ENCODE assay signal across 8 cellular contexts in genomic region chr11:57530596-57531507, GRCh38. TPM values are rescaled to one million over a fixed set of nuclear protein-coding genes. Genes with fewer than 3 reads are reported as not detected.
DNase-seq lines count a peak whose midpoint lies in the region; ATAC-seq, FAIRE-seq and TF ChIP-seq lines count a peak whose summit lies in the region.

Gene TIMM10 (minus strand): TSS chr11:57530754. CDS start chr11:57530189, 565 bp downstream.

- H3K9me3 ChIP-seq in Loucy (ENCODE audit: insufficient read depth, low read depth, low read length) = no peaks in the 10 kb centered on the region

- peaks cover 6% of the 10 kb centered on the region for H4K20me1 ChIP-seq in Loucy (ENCODE audit: insufficient read depth, low read length, poor library complexity, severe bottlenecking)

- H3K79me2 ChIP-seq in Loucy (ENCODE audit: insufficient read depth, low read length) = peaks cover 25% of the 10 kb centered on the region

- H3K9ac ChIP-seq in Loucy (ENCODE audit: low read depth, low read length, poor library complexity, severe bottlenecking) = peak within 1 kb of the TSS; percentile 98

- peaks cover 34% of the 10 kb centered on the region for H3K4me1 ChIP-seq in Loucy (ENCODE audit: insufficient read depth, low read length, poor library complexity, severe bottlenecking)

- ATAC-seq in naive thymus-derived CD8-positive, alpha-beta T cell = peak; percentile 91 to 93

- DNase-seq in EL = peak; percentile 97
- DNase-seq in H54 (ENCODE audit: insufficient read length, low spot score) = peak; percentile 84
- peak; percentile 89 for DNase-seq in activated T-helper 9 cell treated with anti-CD3 and anti-CD28 coated beads, Interleukin-2, amount 50 U/mL, for 16 hours (ENCODE audit: low read depth)
- DNase-seq in fibroblast of mammary gland (ENCODE audit: low read depth) = peak; percentile 93
- peak; percentile 78 to 98 (median 94) for DNase-seq in naive thymus-derived CD8-positive, alpha-beta T cell
- DNase-seq in stimulated activated naive CD4-positive, alpha-beta T cell (lab: John Stamatoyannopoulos, UW) = peak; percentile 83 to 98 (median 94)

- no peaks in the 10 kb centered on the region for H3K27me3 ChIP-seq in Loucy (ENCODE audit: insufficient read depth, low read length, poor library complexity, severe bottlenecking)

- TF ChIP-seq POLR2A in H54 (IDR thresholded peaks at IDR 0.05; ENCODE audit: low read depth, low read length) (peak; percentile 41), Raji (IDR thresholded peaks at IDR 0.05; ENCODE audit: insufficient read depth, low read depth, low read length) (peak; percentile 71)

- H3K4me2 ChIP-seq in Loucy (ENCODE audit: low read depth, low read length, poor library complexity, severe bottlenecking) = peak within 1 kb of the TSS; percentile 98

- H3K9me3 Mint-ChIP-seq in naive thymus-derived CD8-positive, alpha-beta T cell = no peaks in the 10 kb centered on the region

- peak; percentile 52 for FAIRE-seq in H54 (lab: Jason Lieb, UNC)

- H3K4me1 Mint-ChIP-seq in naive thymus-derived CD8-positive, alpha-beta T cell = peaks cover 10 to 39% (median 38%) of the 10 kb centered on the region in 4 donors

- no peaks in the 10 kb centered on the region for H3K27me3 Mint-ChIP-seq in naive thymus-derived CD8-positive, alpha-beta T cell

- H2AFZ ChIP-seq in Loucy (ENCODE audit: low read length) = peak within 1 kb of the TSS; percentile 84

- H3K9me2 ChIP-seq in Loucy (replicated peaks; ENCODE audit: low read depth, low read length) = no peaks in the 10 kb centered on the region

- H3K27ac Mint-ChIP-seq in naive thymus-derived CD8-positive, alpha-beta T cell = peak within 1 kb of the TSS; percentile 95 to 99 (median 96)

- peaks cover 9% of the 10 kb centered on the region; the same call in 1 of the 2 replicates for H3F3A ChIP-seq in Loucy (ENCODE audit: low read depth)

- POLR2A ChIA-PET in naive thymus-derived CD8-positive, alpha-beta T cell (lab: Charles Lee) = interaction anchor here (1.2 to 6.1 kb wide), 9 partner anchors 11 to 205 kb away, joined by 3 to 39 read pairs (median 5); partner anchors contain the start of genes SLC43A1, SSRP1 and UBE2L6

- peak within 1 kb of the TSS; percentile 88 to 98 (median 94) for H3K4me3 Mint-ChIP-seq in naive thymus-derived CD8-positive, alpha-beta T cell

- H3K36me3 ChIP-seq in Loucy (ENCODE audit: insufficient read depth, low read length) = no peaks in the 10 kb centered on the region

- TF ChIP-seq CTCF in Loucy (conservative IDR thresholded peaks at IDR 0.05; ENCODE audit: low read length) (no peak), fibroblast of mammary gland (conservative IDR thresholded peaks at IDR 0.05; ENCODE audit: control insufficient read depth, insufficient read depth, low read depth, low read length) (no peak)

- peaks cover 0 to 6% (median 0%) of the 10 kb centered on the region in 3 donors for H3K36me3 Mint-ChIP-seq in naive thymus-derived CD8-positive, alpha-beta T cell

- H3K4me3 ChIP-seq in Loucy (ENCODE audit: low read length, poor library complexity, severe bottlenecking) (peak within 1 kb of the TSS; percentile 100), fibroblast of mammary gland (ENCODE audit: control insufficient read depth, low read depth, low read length) (peak within 1 kb of the TSS; percentile 98)

RNA-seq across cellular contexts. Expression of gene TIMM10, which starts in this region (rescaled TPM):
- total RNA-seq in naive thymus-derived CD8-positive, alpha-beta T cell = 10 to 100 TPM; 26.6 to 30.2 TPM
- polyA plus RNA-seq in naive thymus-derived CD8-positive, alpha-beta T cell = 10 to 100 TPM; 66.1 to 86.5 (median 70.5) TPM

Comparison
In these comparisons a context has a peak if more than half of its experiments do, and no peak if none do; other contexts are left out.
1. Peak in every context shown above with its lines: DNase-seq, ATAC-seq and H3K4me3 ChIP-seq.